24 cellular contexts compared by ENCODE assay signal in the genomic region with DNA sequence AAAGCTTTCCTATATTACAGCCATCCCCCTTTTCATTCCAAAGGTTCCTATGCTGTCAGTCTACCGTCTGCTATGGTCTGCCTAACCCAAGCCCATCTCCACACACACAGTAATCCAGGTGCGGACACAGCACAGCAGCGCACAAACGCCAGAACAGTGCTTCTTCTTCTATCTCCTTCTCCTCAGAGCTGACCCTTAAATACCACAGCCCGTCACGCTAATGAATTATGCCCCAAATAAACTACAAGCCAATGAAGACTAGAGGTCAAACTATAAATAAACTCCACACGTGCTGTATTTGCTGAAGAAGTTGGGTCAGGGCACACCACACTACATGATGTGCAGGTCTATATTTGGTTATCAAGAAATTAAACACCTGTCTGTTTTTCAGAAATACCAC.
DNase-seq lines count a peak whose midpoint lies in the region; ATAC-seq and TF ChIP-seq lines count a peak whose summit lies in the region.
"Had no signal": no experiment of that assay in that cellular context is flagged by ENCODE, and none has a peak within 500 bp of the region (broad histone marks: within the 10 kb centered on the region; RNA-seq: fewer than 3 reads in every experiment).

No MANE protein-coding gene starts in this region.

- no peak for TF ChIP-seq CTCF in heart left ventricle (IDR thresholded peaks at IDR 0.05)
- no peak for TF ChIP-seq CTCF in psoas muscle (IDR thresholded peaks at IDR 0.05)

- 45 to 70% (median 65%) methylated on average over 7 of the region's 7 CpGs for WGBS in heart left ventricle, 4 donors
- 21 to 50% (median 35%) methylated on average over 7 of the region's 7 CpGs for WGBS in psoas muscle, 3 donors

- H3K4me3 ChIP-seq in heart left ventricle: peak overlapping the region in 10 of 12 donors; percentile 13 to 46 (median 32)
- peak overlapping the region; percentile 48 for H3K4me3 ChIP-seq in psoas muscle
- H3K4me3 ChIP-seq: left lung, Peyer's patch, SJCRH30, tibial nerve had no signal

- DNase-seq in heart left ventricle (peak in 2 of 5 donors; percentile 56 to 65), psoas muscle (peak in 1 of 2 donors; percentile 61), NCI-H1048 (lab: John Stamatoyannopoulos, UW) (no peak), NCI-H446 (lab: John Stamatoyannopoulos, UW) (no peak)
- DNase-seq: activated CD4-positive, alpha-beta T cell treated with anti-CD3 and anti-CD28 coated beads for 36 hours; amygdala; brain microvascular endothelial cell; left lung; mesendoderm; MV-4-11; NCI-H146; NCI-H226; Peyer's patch; posterior cingulate gyrus; SJCRH30; stimulated activated CD4-positive, alpha-beta T cell treated with anti-CD3 and anti-CD28 coated beads, Interleukin-12 subunit alpha, Interleukin-12 subunit beta, amount 100 ng/mL, for 4 hours; stimulated activated CD4-positive, alpha-beta T cell treated with anti-CD3 and anti-CD28 coated beads, Interleukin-2, amount 100 ng/mL, for 48 hours; T-helper 9 cell had no signal

- intact Hi-C loops in heart left ventricle (cut with DNase I) (loop anchor here in 1 of 10 donors (5.0 kb wide), 1 partner anchor 37 kb away; no protein-coding TSS in a partner anchor), psoas muscle (cut with DNase I) (loop anchor here in 1 of 2 donors (5.0 kb wide), 2 partner anchors 37 to 38 kb away; no protein-coding TSS in a partner anchor)

- H3K27me3 ChIP-seq in heart left ventricle: no peaks in the 10 kb centered on the region
- H3K27me3 ChIP-seq in psoas muscle (ENCODE audit: insufficient read depth in 3 of 3, low read length in 2 of 3): no peaks in the 10 kb centered on the region
- H3K27me3 ChIP-seq: brain microvascular endothelial cell, left lung, Peyer's patch, SJCRH30, tibial nerve had no signal

- H3K4me1 ChIP-seq in heart left ventricle (peaks cover 0 to 37% (median 16%) of the 10 kb centered on the region in 12 donors), psoas muscle (peaks cover 37% of the 10 kb centered on the region)
- H3K4me1 ChIP-seq: left lung, Peyer's patch had no signal

- H3K9me3 ChIP-seq in heart left ventricle: no peaks in the 10 kb centered on the region
- no peaks in the 10 kb centered on the region for H3K9me3 ChIP-seq in psoas muscle
- H3K9me3 ChIP-seq: left lung, Peyer's patch, SJCRH30, tibial nerve had no signal

- TF ChIP-seq POLR2A in heart left ventricle (IDR thresholded peaks at IDR 0.05) (peak in 1 of 2 donors; percentile 81), GM18505 (IDR thresholded peaks at IDR 0.05; ENCODE audit: borderline replicate concordance, extremely low read depth, insufficient read depth, insufficient read length) (no peak)

- peak overlapping the region; percentile 22 to 86 (median 74) for H3K27ac ChIP-seq in heart left ventricle
- peak overlapping the region; percentile 83 for H3K27ac ChIP-seq in psoas muscle
- H3K27ac ChIP-seq: brain microvascular endothelial cell, left lung, Peyer's patch, SJCRH30, tibial nerve had no signal

- H3K36me3 ChIP-seq in heart left ventricle (no peaks in the 10 kb centered on the region), psoas muscle (ENCODE audit: insufficient read depth in 1 of 2, low read depth in 1 of 2) (no peaks in the 10 kb centered on the region)
- H3K36me3 ChIP-seq: brain microvascular endothelial cell, left lung, Peyer's patch, SJCRH30, tibial nerve had no signal

- ATAC-seq in GM19438 (IDR thresholded peaks at IDR 0.05; ENCODE audit: low read depth, unreplicated experiment) (peak; percentile 60), HG03060 (IDR thresholded peaks at IDR 0.05; ENCODE audit: low read depth, unreplicated experiment) (peak; percentile 54), heart left ventricle (peak; percentile 78 to 88 (median 85)), psoas muscle (peak; percentile 90 to 94 (median 92)), GM18505 (IDR thresholded peaks at IDR 0.05; ENCODE audit: unreplicated experiment) (no peak)
- ATAC-seq: activated CD4-positive, alpha-beta T cell treated with anti-CD3 and anti-CD28 coated beads for 36 hours; activated naive CD4-positive, alpha-beta T cell treated with anti-CD3 and anti-CD28 coated beads, Interleukin-2, amount 50 U/mL, for 72 hours; left lung; sciatic nerve had no signal
